Comparison of ENCODE assay signal across 16 cellular contexts in genomic region chr2:71385008-71385407, GRCh38. TPM values are rescaled to one million over a fixed set of nuclear protein-coding genes. Genes with fewer than 3 reads are reported as not detected.
DNase-seq lines count a peak whose midpoint lies in the region; ATAC-seq, FAIRE-seq and TF ChIP-seq lines count a peak whose summit lies in the region.
"Had no signal": no experiment of that assay in that cellular context is flagged by ENCODE, and none has a peak within 500 bp of the region (broad histone marks: within the 10 kb centered on the region; RNA-seq: fewer than 3 reads in every experiment).

No MANE protein-coding gene starts in this region.

- no peak overlapping the region for H3K27ac Mint-ChIP-seq in natural killer cell treated with Interleukin-12 subunit alpha and Interleukin-12 subunit beta and Interleukin-15 and Interleukin-18, amount 100 ng/mL, for 72 hours
- H3K27ac Mint-ChIP-seq: activated naive CD4-positive, alpha-beta T cell treated with anti-CD3 and anti-CD28 coated beads for 36 hours had no signal

- TF ChIP-seq CTCF in HEK293 (tag by site-specific recombination; IDR thresholded peaks at IDR 0.05) (no peak), GM12878 (IDR thresholded peaks at IDR 0.05 in 2 of 3, conservative IDR thresholded peaks at IDR 0.05 in 1 of 3; ENCODE audit: control insufficient read depth in 2 of 3, extremely low read depth in 1 of 3, insufficient read depth in 1 of 3, low read depth in 3 of 3, low read length in 3 of 3) (no peak)

- H3K4me1 ChIP-seq in ACC112 (ENCODE audit: control insufficient read depth, insufficient read depth, low read length, unreplicated experiment) (peaks cover 16% of the 10 kb centered on the region), HEK293 (ENCODE audit: control insufficient read depth, insufficient read depth, low read length) (no peaks in the 10 kb centered on the region), GM12878 (ENCODE audit: control insufficient read depth, insufficient read depth, low read length) (no peaks in the 10 kb centered on the region)

- H3K27ac ChIP-seq in ACC112 (ENCODE audit: low read depth, low read length), result 0 out of 2 replicates have a peak overlapping the region, but pooled peaks have one; percentile 25
- no peak overlapping the region for H3K27ac ChIP-seq in HEK293 (ENCODE audit: extremely low read depth, low read depth, low read length)
- no peak overlapping the region for H3K27ac ChIP-seq in GM12878 (ENCODE audit: control insufficient read depth, insufficient read depth)
- H3K27ac ChIP-seq: C4-2B had no signal

- H3K27me3 ChIP-seq in ACC112 (ENCODE audit: insufficient read depth, low read length) (no peaks in the 10 kb centered on the region), GM12878 (replicated peaks in 1 of 2; ENCODE audit: control insufficient read depth in 2 of 2, insufficient read depth in 2 of 2, low read length in 1 of 2) (no peaks in the 10 kb centered on the region)

- no peak for FAIRE-seq in GM12878 (lab: Jason Lieb, UNC)
- FAIRE-seq: small intestine had no signal

- RAD21 ChIA-PET in GM12878 (lab: Charles Lee; ENCODE audit: unreplicated experiment), result no interaction called here

- SMC1A ChIA-PET in GM12878 (lab: Charles Lee; ENCODE audit: uncharacterized antibody, unreplicated experiment), result interaction anchor here (1.7 kb wide), 1 partner anchor 19 kb away, joined by 4 read pairs; no protein-coding TSS in a partner anchor

- CTCF ChIA-PET in HEK293 (lab: Yijun Ruan, JAX) (interaction anchor here (0.5 to 1.5 kb wide), 4 partner anchors 54 to 284 kb away, joined by 3 to 5 read pairs (median 4); partner anchors contain the start of gene ZNF638), GM12878 (lab: Yijun Ruan, JAX) (interaction anchor here (2.2 kb wide), 1 partner anchor 85 kb away, joined by 6 read pairs; no protein-coding TSS in a partner anchor)

- DNase-seq in GM12878 (ENCODE audit: low read depth, low spot score) (no peak), foreskin melanocyte (peak; percentile 81), NCI-H2107 (lab: John Stamatoyannopoulos, UW) (no peak), activated gamma-delta T cell treated with Interleukin-2 at 50 U/mL for 16 hours (no peak)
- no peak for DNase-seq in stimulated activated CD4-positive, alpha-beta T cell treated with anti-CD3 and anti-CD28 coated beads, Interleukin-1b, Interleukin-23, amount 100 ng/mL, for 48 hours
- no peak for DNase-seq in natural killer cell treated with Interleukin-12 subunit alpha and Interleukin-12 subunit beta and Interleukin-15 and Interleukin-18, amount 100 ng/mL, for 72 hours (ENCODE audit: low spot score)
- DNase-seq: activated CD4-positive, alpha-beta T cell treated with anti-CD3 and anti-CD28 coated beads, Interleukin-2, amount 50 U/mL, for 4 hours; activated naive CD4-positive, alpha-beta T cell treated with anti-CD3 and anti-CD28 coated beads for 36 hours; effector CD8-positive, alpha-beta T cell; GDM1; naive B cell; NCI-H1436 treated with DMSO at 0.1 percent for 48 hours; small intestine had no signal

- ATAC-seq in GM12878, result no peak
- ATAC-seq in natural killer cell treated with Interleukin-12 subunit alpha and Interleukin-12 subunit beta and Interleukin-15 and Interleukin-18, amount 100 ng/mL, for 72 hours, result no peak

- no peaks in the 10 kb centered on the region for H4K20me1 ChIP-seq in GM12878 (ENCODE audit: control insufficient read depth, insufficient read depth)

- no peaks in the 10 kb centered on the region for H3K4me1 Mint-ChIP-seq in natural killer cell treated with Interleukin-12 subunit alpha and Interleukin-12 subunit beta and Interleukin-15 and Interleukin-18, amount 100 ng/mL, for 72 hours (ENCODE audit: low read depth in 2 of 2)

- no peak for TF ChIP-seq EP300 in GM12878 (IDR thresholded peaks at IDR 0.05; ENCODE audit: borderline replicate concordance in 1 of 2, control insufficient read depth in 1 of 2, low read depth in 2 of 2, low read length in 2 of 2)

- peaks cover 31% of the 10 kb centered on the region for H3K36me3 Mint-ChIP-seq in natural killer cell treated with Interleukin-12 subunit alpha and Interleukin-12 subunit beta and Interleukin-15 and Interleukin-18, amount 100 ng/mL, for 72 hours

- H2AFZ ChIP-seq in ACC112 (ENCODE audit: low read length, unreplicated experiment), result no peak overlapping the region
- no peak overlapping the region for H2AFZ ChIP-seq in GM12878 (ENCODE audit: control insufficient read depth, low read depth, low read length)

- H3K4me2 ChIP-seq in GM12878 (ENCODE audit: control insufficient read depth, insufficient read depth), result no peak overlapping the region

- in situ Hi-C loops in GM12878 (cut with MboI), result no loop called here

- intact Hi-C loops in GM12878 (cut with micrococcal nuclease; ENCODE audit: unreplicated experiment), result loop anchor here (10.0 kb wide), 1 partner anchor 230 kb away; no protein-coding TSS in a partner anchor

- no peaks in the 10 kb centered on the region for H3K9me3 ChIP-seq in HEK293 (ENCODE audit: control insufficient read depth, insufficient read depth, low read depth, low read length)
- no peaks in the 10 kb centered on the region for H3K9me3 ChIP-seq in GM12878 (replicated peaks; ENCODE audit: control insufficient read depth, insufficient read depth, low read length)

- no TSS peak for BruUV-seq in GM12878 (replicated peaks; lab: Mats Ljungman, UMichigan)

- WGBS in GM12878 (ENCODE audit: insufficient coverage, insufficient replicate concordance, low lambda C conversion rate, missing lambda C conversion rate), result 92% methylated on average over 1 of the region's 1 CpG

- TF ChIP-seq POLR2A in GM12878 (IDR thresholded peaks at IDR 0.05; ENCODE audit: low read depth, low read length), result no peak

- H3K9me3 Mint-ChIP-seq in natural killer cell treated with Interleukin-12 subunit alpha and Interleukin-12 subunit beta and Interleukin-15 and Interleukin-18, amount 100 ng/mL, for 72 hours, result no peaks in the 10 kb centered on the region
- H3K9me3 Mint-ChIP-seq: activated naive CD4-positive, alpha-beta T cell treated with anti-CD3 and anti-CD28 coated beads for 36 hours; naive B cell had no signal

- H3K27me3 Mint-ChIP-seq in natural killer cell treated with Interleukin-12 subunit alpha and Interleukin-12 subunit beta and Interleukin-15 and Interleukin-18, amount 100 ng/mL, for 72 hours, result no peaks in the 10 kb centered on the region
- H3K27me3 Mint-ChIP-seq: naive B cell had no signal

- no peak overlapping the region for H3K4me3 Mint-ChIP-seq in natural killer cell treated with Interleukin-12 subunit alpha and Interleukin-12 subunit beta and Interleukin-15 and Interleukin-18, amount 100 ng/mL, for 72 hours
- H3K4me3 Mint-ChIP-seq: activated naive CD4-positive, alpha-beta T cell treated with anti-CD3 and anti-CD28 coated beads for 36 hours; naive B cell had no signal

- H3K4me3 ChIP-seq in ACC112 (ENCODE audit: low read depth, low read length) (no peak overlapping the region), HEK293 (ENCODE audit: low read depth, low read length) (no peak overlapping the region), GM12878 (no peak overlapping the region)

- H3K9ac ChIP-seq in GM12878 (ENCODE audit: control insufficient read depth, insufficient read depth, low read length), result no peak overlapping the region

- POLR2A ChIA-PET in HEK293 (lab: Yijun Ruan, JAX), result no interaction called here
- POLR2A ChIA-PET in GM12878 (lab: Charles Lee), result no interaction called here

- TF ChIP-seq RAD21 in GM12878 (IDR thresholded peaks at IDR 0.05; ENCODE audit: insufficient read depth, low read depth, low read length), result no peak

- peaks cover 34% of the 10 kb centered on the region for H3K36me3 ChIP-seq in ACC112 (ENCODE audit: insufficient read depth, low read length)
- H3K36me3 ChIP-seq in HEK293 (ENCODE audit: control insufficient read depth in 2 of 2, insufficient read depth in 1 of 2, low read length in 2 of 2), result peaks cover 65 to 81% of the 10 kb centered on the region in 2 experiments
- H3K36me3 ChIP-seq in GM12878 (ENCODE audit: control insufficient read depth in 2 of 2, insufficient read depth in 2 of 2, low read length in 1 of 2), result peaks cover 5 to 26% of the 10 kb centered on the region in 2 experiments

- H3K79me2 ChIP-seq in ACC112 (ENCODE audit: control insufficient read depth, insufficient read depth, low read length, unreplicated experiment) (no peaks in the 10 kb centered on the region), GM12878 (ENCODE audit: control insufficient read depth, insufficient read depth, low read length) (no peaks in the 10 kb centered on the region)

TF ChIP-seq in HEK293, 187 proteins besides CTCF, POLR2A, EP300 and RAD21 (continues in another document):
- TF ChIP-seq ZNF629 (tag by site-specific recombination; IDR thresholded peaks at IDR 0.05) (peak; percentile 74), ZNF664 (tag by site-specific recombination; IDR thresholded peaks at IDR 0.05) (peak; percentile 88), ZNF366 (tag by site-specific recombination; conservative IDR thresholded peaks at IDR 0.05) (peak; percentile 57; the same call in 1 of the 2 replicates), ZFP69B (tag by site-specific recombination; IDR thresholded peaks at IDR 0.05) (peak; percentile 34; the same call in 1 of the 2 replicates)

TF ChIP-seq in GM12878, 131 proteins besides CTCF, POLR2A, EP300 and RAD21 (continues in another document):
- TF ChIP-seq BACH1 (IDR thresholded peaks at IDR 0.05; ENCODE audit: borderline replicate concordance), result no peak
- TF ChIP-seq SPI1 (IDR thresholded peaks at IDR 0.05; ENCODE audit: borderline replicate concordance, insufficient read depth, low read depth, low read length), result 0 out of 2 replicates have a peak, but pooled peaks have one; percentile 29

RNA-seq across cellular contexts. Expression of gene ZNF638, which starts 53.4 kb away (rescaled TPM):
- 1,220 and 1,246 TPM in 2 replicates for total RNA-seq in GM12878 (2013; cell fraction: nucleolus; rRNA removed)
- 84.2 and 99.9 TPM in 2 replicates for total RNA-seq in GM12878 (2014; rRNA removed)
- 133 and 146 TPM in 2 replicates for total RNA-seq in GM12878 (2014; rRNA removed; fragmentation: Illumina TruSeq; extraction: Trizol)
- total RNA-seq in GM12878 (2021), result 66.0 and 66.9 TPM in 2 replicates
- polyA plus RNA-seq in GM12878 (2011; ENCODE audit: low read depth), result 45.0 TPM
- 105 and 172 TPM in 2 replicates for polyA plus RNA-seq in GM12878 (2011; rRNA removed)
- 45.2 and 50.6 TPM in 2 replicates for polyA plus RNA-seq in GM12878 (2011; cell fraction: cytosol; rRNA removed)
- 176 and 212 TPM in 2 replicates for polyA plus RNA-seq in GM12878 (2011; cell fraction: nucleus; rRNA removed)
- 56.1 and 83.2 TPM in 2 replicates for polyA plus RNA-seq in GM12878 (2012)
- 84.4 and 143 TPM in 2 replicates for polyA plus RNA-seq in GM12878 (2014; fragmentation: Illumina TruSeq; extraction: Trizol)
- 10 to 100 TPM; 37.6 to 40.5 TPM for polyA plus RNA-seq in GM12878 (2014; fragmentation: Nextera tagmentation; extraction: Ambion mirVana)
- polyA plus RNA-seq in GM12878 (2014; rRNA removed), result 49.1 and 61.2 TPM in 2 replicates
- polyA plus RNA-seq in GM12878 (2016; fragmentation: Nextera tagmentation; extraction: Ambion mirVana), result 10 to 100 TPM; 58.1 to 62.1 TPM
- 274 and 289 TPM in 2 replicates for polyA minus RNA-seq in GM12878 (2011; rRNA and poly(A)+ RNA removed)
- polyA minus RNA-seq in GM12878 (2011; cell fraction: cytosol; rRNA and poly(A)+ RNA removed), result 41.8 and 52.6 TPM in 2 replicates
- polyA minus RNA-seq in GM12878 (2011; cell fraction: nucleus; rRNA and poly(A)+ RNA removed), result 262 and 321 TPM in 2 replicates
- 100 to 1,000 TPM; 104 to 135 TPM for total RNA-seq in natural killer cell treated with Interleukin-12 subunit alpha and Interleukin-12 subunit beta and Interleukin-15 and Interleukin-18, amount 100 ng/mL, for 72 hours
